1 cellular context compared by ENCODE assay signal in the genomic region with DNA sequence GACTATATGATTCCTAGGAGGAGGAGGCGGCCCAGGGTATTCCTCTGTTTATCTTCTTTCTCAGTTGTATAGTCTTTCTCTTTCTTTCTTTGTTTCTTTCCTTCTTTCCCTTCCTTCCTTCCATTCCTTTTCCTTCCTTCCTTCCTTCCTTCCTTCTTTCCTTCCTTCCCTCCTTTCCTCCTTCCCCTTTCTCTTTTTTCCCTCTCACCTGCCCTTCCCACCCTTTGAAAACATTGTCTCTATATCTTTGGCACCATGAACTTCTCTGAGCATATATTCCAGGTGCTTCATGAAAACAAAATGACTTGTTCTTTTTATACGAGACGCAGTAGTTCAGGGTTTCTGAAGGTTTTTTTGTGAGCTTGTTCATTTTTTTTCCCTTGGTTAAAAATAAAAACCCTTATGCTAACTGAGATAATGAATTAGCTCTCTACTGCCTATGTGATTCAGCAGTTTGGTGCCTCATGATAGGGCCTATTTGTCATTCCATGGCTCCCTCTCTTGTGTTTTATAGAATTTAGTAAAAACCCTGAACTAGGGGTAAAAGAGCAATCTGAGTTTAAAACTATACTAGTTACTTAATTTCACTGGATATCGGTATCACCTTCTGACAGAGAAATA.
TF ChIP-seq lines count a peak whose summit lies in the region.

No MANE protein-coding gene starts in this region.

TF ChIP-seq in K562, 482 proteins besides CTCF, POLR2A, EP300 and RAD21 (continued from another document and continues in another):
- TF ChIP-seq TEAD1 (CRISPR knock-in tag; IDR thresholded peaks at IDR 0.05) (0 out of 4 replicates have a peak, but pooled peaks of 1 of the 2 experiments have one; percentile 7), OTX1 (CRISPR knock-in tag; IDR thresholded peaks at IDR 0.05) (peak; percentile 60; the same call in 1 of the 2 replicates), NFRKB (IDR thresholded peaks at IDR 0.05; ENCODE audit: low read depth) (peak; percentile 61; the same call in 1 of the 2 replicates), HMGXB4 (CRISPR knock-in tag; IDR thresholded peaks at IDR 0.05) (no peak), U2AF1 (optimal IDR thresholded peaks at IDR 0.05; ENCODE audit: low read depth, low read length) (peak; percentile 28), NCOA4 (IDR thresholded peaks at IDR 0.05; ENCODE audit: partially characterized antibody) (peak; percentile 81), ZNF407 (IDR thresholded peaks at IDR 0.05; ENCODE audit: low read depth) (peak; percentile 26; the same call in 1 of the 2 replicates), KLF1 (tag; IDR thresholded peaks at IDR 0.05) (no peak), SP2 (IDR thresholded peaks at IDR 0.05; ENCODE audit: extremely low read depth, low read depth, low read length, poor library complexity, severe bottlenecking) (no peak), JUND (IDR thresholded peaks at IDR 0.05; ENCODE audit: borderline replicate concordance, low read depth, low read length) (peak; percentile 34; the same call in 1 of the 2 replicates), JUND (tag; IDR thresholded peaks at IDR 0.05; ENCODE audit: borderline replicate concordance, low read depth, low read length) (no peak), TRIM24 (IDR thresholded peaks at IDR 0.05) (peak; percentile 28 to 44; a peak in 1 of 4 replicates), CEBPG (CRISPR knock-in tag; IDR thresholded peaks at IDR 0.05) (no peak), CEBPG (tag; conservative IDR thresholded peaks at IDR 0.05 in 1 of 2, IDR thresholded peaks at IDR 0.05 in 1 of 2) (no peak), MAFF (IDR thresholded peaks at IDR 0.05; ENCODE audit: low read length) (peak; percentile 82), DPF2 (IDR thresholded peaks at IDR 0.05) (peak; percentile 95), THRB (CRISPR knock-in tag; conservative IDR thresholded peaks at IDR 0.05) (peak; percentile 90), CBFA2T2 (conservative IDR thresholded peaks at IDR 0.05) (peak; percentile 76), ELF2 (CRISPR knock-in tag; IDR thresholded peaks at IDR 0.05) (no peak), ID3 (CRISPR knock-in tag; IDR thresholded peaks at IDR 0.05) (no peak), ID3 (tag; IDR thresholded peaks at IDR 0.05) (no peak), KLF16 (IDR thresholded peaks at IDR 0.05) (0 out of 2 replicates have a peak, but pooled peaks have one; percentile 47), BACH1 (tag; IDR thresholded peaks at IDR 0.05) (no peak), ZBTB26 (CRISPR knock-in tag; IDR thresholded peaks at IDR 0.05) (peak; percentile 90), ZNF274 (IDR thresholded peaks at IDR 0.05; ENCODE audit: borderline replicate concordance, low read depth, low read length) (no peak), MCM7 (IDR thresholded peaks at IDR 0.05) (peak in 1 of 2 experiments; percentile 55; a peak in 1 of 4 replicates), NFATC3 (IDR thresholded peaks at IDR 0.05) (peak; percentile 52; the same call in 1 of the 2 replicates), ELF4 (CRISPR knock-in tag; IDR thresholded peaks at IDR 0.05) (peak; percentile 91), CCNT2 (IDR thresholded peaks at IDR 0.05; ENCODE audit: borderline replicate concordance, extremely low read depth, insufficient read length, low read depth, low read length) (peak; percentile 37), ZC3H4 (CRISPR knock-in tag; IDR thresholded peaks at IDR 0.05; ENCODE audit: borderline replicate concordance) (no peak), PHB2 (IDR thresholded peaks at IDR 0.05; ENCODE audit: low read depth) (0 out of 2 replicates have a peak, but pooled peaks have one; percentile 43), L3MBTL2 (IDR thresholded peaks at IDR 0.05) (no peak), SMARCE1 (IDR thresholded peaks at IDR 0.05) (peak; percentile 76), MTA1 (IDR thresholded peaks at IDR 0.05; ENCODE audit: borderline replicate concordance) (peak; percentile 77), PBX2 (CRISPR knock-in tag; IDR thresholded peaks at IDR 0.05; ENCODE audit: low read depth) (no peak), PBX2 (tag; conservative IDR thresholded peaks at IDR 0.05; ENCODE audit: low read depth) (no peak)
- TF ChIP-seq, protein P1, sequence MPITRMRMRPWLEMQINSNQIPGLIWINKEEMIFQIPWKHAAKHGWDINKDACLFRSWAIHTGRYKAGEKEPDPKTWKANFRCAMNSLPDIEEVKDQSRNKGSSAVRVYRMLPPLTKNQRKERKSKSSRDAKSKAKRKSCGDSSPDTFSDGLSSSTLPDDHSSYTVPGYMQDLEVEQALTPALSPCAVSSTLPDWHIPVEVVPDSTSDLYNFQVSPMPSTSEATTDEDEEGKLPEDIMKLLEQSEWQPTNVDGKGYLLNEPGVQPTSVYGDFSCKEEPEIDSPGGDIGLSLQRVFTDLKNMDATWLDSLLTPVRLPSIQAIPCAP (CRISPR knock-in tag; IDR thresholded peaks at IDR 0.05; ENCODE audit: borderline replicate concordance): no peak
- TF ChIP-seq, protein P2, sequence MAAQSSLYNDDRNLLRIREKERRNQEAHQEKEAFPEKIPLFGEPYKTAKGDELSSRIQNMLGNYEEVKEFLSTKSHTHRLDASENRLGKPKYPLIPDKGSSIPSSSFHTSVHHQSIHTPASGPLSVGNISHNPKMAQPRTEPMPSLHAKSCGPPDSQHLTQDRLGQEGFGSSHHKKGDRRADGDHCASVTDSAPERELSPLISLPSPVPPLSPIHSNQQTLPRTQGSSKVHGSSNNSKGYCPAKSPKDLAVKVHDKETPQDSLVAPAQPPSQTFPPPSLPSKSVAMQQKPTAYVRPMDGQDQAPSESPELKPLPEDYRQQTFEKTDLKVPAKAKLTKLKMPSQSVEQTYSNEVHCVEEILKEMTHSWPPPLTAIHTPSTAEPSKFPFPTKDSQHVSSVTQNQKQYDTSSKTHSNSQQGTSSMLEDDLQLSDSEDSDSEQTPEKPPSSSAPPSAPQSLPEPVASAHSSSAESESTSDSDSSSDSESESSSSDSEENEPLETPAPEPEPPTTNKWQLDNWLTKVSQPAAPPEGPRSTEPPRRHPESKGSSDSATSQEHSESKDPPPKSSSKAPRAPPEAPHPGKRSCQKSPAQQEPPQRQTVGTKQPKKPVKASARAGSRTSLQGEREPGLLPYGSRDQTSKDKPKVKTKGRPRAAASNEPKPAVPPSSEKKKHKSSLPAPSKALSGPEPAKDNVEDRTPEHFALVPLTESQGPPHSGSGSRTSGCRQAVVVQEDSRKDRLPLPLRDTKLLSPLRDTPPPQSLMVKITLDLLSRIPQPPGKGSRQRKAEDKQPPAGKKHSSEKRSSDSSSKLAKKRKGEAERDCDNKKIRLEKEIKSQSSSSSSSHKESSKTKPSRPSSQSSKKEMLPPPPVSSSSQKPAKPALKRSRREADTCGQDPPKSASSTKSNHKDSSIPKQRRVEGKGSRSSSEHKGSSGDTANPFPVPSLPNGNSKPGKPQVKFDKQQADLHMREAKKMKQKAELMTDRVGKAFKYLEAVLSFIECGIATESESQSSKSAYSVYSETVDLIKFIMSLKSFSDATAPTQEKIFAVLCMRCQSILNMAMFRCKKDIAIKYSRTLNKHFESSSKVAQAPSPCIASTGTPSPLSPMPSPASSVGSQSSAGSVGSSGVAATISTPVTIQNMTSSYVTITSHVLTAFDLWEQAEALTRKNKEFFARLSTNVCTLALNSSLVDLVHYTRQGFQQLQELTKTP (IDR thresholded peaks at IDR 0.05; ENCODE audit: low read depth in 1 of 2, partially characterized antibody in 2 of 2): peak in 1 of 2 experiments; percentile 32
